ENCODE assay signal across 15 cellular contexts in genomic region chr5:121691478-121691877, GRCh38.
DNase-seq lines count a peak whose midpoint lies in the region; ATAC-seq and TF ChIP-seq lines count a peak whose summit lies in the region.
"Had no signal": no experiment of that assay in that cellular context is flagged by ENCODE, and none has a peak within 500 bp of the region (broad histone marks: within the 10 kb centered on the region; RNA-seq: fewer than 3 reads in every experiment).

No MANE protein-coding gene starts in this region.

- no peaks in the 10 kb centered on the region for H3K36me3 Mint-ChIP-seq in GM23338 (ENCODE audit: low read depth)
- H3K36me3 Mint-ChIP-seq in naive thymus-derived CD4-positive, alpha-beta T cell: no peaks in the 10 kb centered on the region

- H3K27ac Mint-ChIP-seq in GM23338: no peak overlapping the region; the same call in 1 of the 2 replicates
- no peak overlapping the region for H3K27ac Mint-ChIP-seq in naive thymus-derived CD4-positive, alpha-beta T cell
- H3K27ac Mint-ChIP-seq: activated naive CD8-positive, alpha-beta T cell treated with anti-CD3 and anti-CD28 coated beads, Interleukin-2, amount 50 U/mL, for 24 hours; B cell; IgD-negative memory B cell had no signal

- H3K4me2 ChIP-seq in GM23338: no peak overlapping the region

- H3F3A ChIP-seq in GM23338 (replicated peaks; ENCODE audit: low read depth): no peaks in the 10 kb centered on the region

- H3K79me2 ChIP-seq in GM23338 (replicated peaks; ENCODE audit: insufficient read depth): no peaks in the 10 kb centered on the region

- peak; percentile 38 for DNase-seq in GM23338 (ENCODE audit: low spot score)
- peak; percentile 33 for DNase-seq in OCI-M2 (lab: John Stamatoyannopoulos, UW; ENCODE audit: unreplicated experiment)
- peak; percentile 6 for DNase-seq in fibroblast of gingiva (ENCODE audit: low read depth)
- no peak for DNase-seq in naive thymus-derived CD4-positive, alpha-beta T cell
- DNase-seq in NCI-H1092 (lab: John Stamatoyannopoulos, UW): no peak
- DNase-seq in hippocampal formation (lab: John Stamatoyannopoulos, UW): no peak
- DNase-seq in NCI-H1417 treated with DMSO at 0.1 percent for 48 hours (lab: John Stamatoyannopoulos, UW): no peak
- DNase-seq: activated CD4-positive, alpha-beta T cell treated with anti-CD3 and anti-CD28 coated beads for 1 hour; activated naive CD8-positive, alpha-beta T cell treated with anti-CD3 and anti-CD28 coated beads, Interleukin-2, amount 50 U/mL, for 24 hours; cortex of kidney; NCI-H1930; stimulated activated CD4-positive, alpha-beta T cell treated with anti-CD3 and anti-CD28 coated beads, Interleukin-2, amount 100 ng/mL, for 24 hours had no signal

- H3K9me2 ChIP-seq in GM23338 (ENCODE audit: insufficient read depth): no peaks in the 10 kb centered on the region

- no peaks in the 10 kb centered on the region for H3K9me3 ChIP-seq in naive thymus-derived CD4-positive, alpha-beta T cell (ENCODE audit: control insufficient read depth in 2 of 3, low read length in 3 of 3)

- no peaks in the 10 kb centered on the region for H3K27me3 Mint-ChIP-seq in GM23338 (ENCODE audit: insufficient read depth, low read depth, poor library complexity)
- no peaks in the 10 kb centered on the region for H3K27me3 Mint-ChIP-seq in naive thymus-derived CD4-positive, alpha-beta T cell
- H3K27me3 Mint-ChIP-seq: activated naive CD8-positive, alpha-beta T cell treated with anti-CD3 and anti-CD28 coated beads, Interleukin-2, amount 50 U/mL, for 24 hours; B cell; IgD-negative memory B cell had no signal

- H3K9me3 Mint-ChIP-seq in GM23338: no peaks in the 10 kb centered on the region
- H3K9me3 Mint-ChIP-seq in naive thymus-derived CD4-positive, alpha-beta T cell: peaks cover 0 to 17% (median 2%) of the 10 kb centered on the region in 11 donors

- H3K27me3 ChIP-seq in GM23338 (ENCODE audit: insufficient read depth): no peaks in the 10 kb centered on the region
- no peaks in the 10 kb centered on the region for H3K27me3 ChIP-seq in naive thymus-derived CD4-positive, alpha-beta T cell (ENCODE audit: control insufficient read depth in 2 of 2, insufficient read depth in 2 of 2, low read length in 2 of 2)

- H3K4me3 Mint-ChIP-seq in GM23338: no peak overlapping the region
- H3K4me3 Mint-ChIP-seq in naive thymus-derived CD4-positive, alpha-beta T cell: no peak overlapping the region
- H3K4me3 Mint-ChIP-seq: activated naive CD8-positive, alpha-beta T cell treated with anti-CD3 and anti-CD28 coated beads, Interleukin-2, amount 50 U/mL, for 24 hours; B cell; IgD-negative memory B cell had no signal

- no peak overlapping the region for H3K4me3 ChIP-seq in GM23338
- no peak overlapping the region for H3K4me3 ChIP-seq in naive thymus-derived CD4-positive, alpha-beta T cell (ENCODE audit: low read length)

- 0 out of 2 replicates have a peak, but pooled peaks cover 2% of the 10 kb centered on the region for H3K36me3 ChIP-seq in GM23338 (ENCODE audit: insufficient read depth)
- H3K36me3 ChIP-seq in naive thymus-derived CD4-positive, alpha-beta T cell (ENCODE audit: control insufficient read depth in 2 of 3, insufficient read depth in 3 of 3, low read length in 3 of 3): no peaks in the 10 kb centered on the region

- ATAC-seq in GM23338 (peak; percentile 55), GM19395 (IDR thresholded peaks at IDR 0.05; ENCODE audit: unreplicated experiment) (no peak)
- ATAC-seq in naive thymus-derived CD4-positive, alpha-beta T cell: peak; percentile 20
- ATAC-seq: activated naive CD8-positive, alpha-beta T cell treated with anti-CD3 and anti-CD28 coated beads, Interleukin-2, amount 50 U/mL, for 24 hours had no signal

- H3K4me1 ChIP-seq in GM23338 (ENCODE audit: insufficient read depth): peaks cover 18% of the 10 kb centered on the region
- H3K4me1 ChIP-seq in naive thymus-derived CD4-positive, alpha-beta T cell (ENCODE audit: control insufficient read depth in 2 of 2, insufficient read depth in 2 of 2, low read length in 2 of 2): no peaks in the 10 kb centered on the region

- POLR2A ChIA-PET in naive thymus-derived CD4-positive, alpha-beta T cell (lab: Charles Lee): no interaction called here

- intact Hi-C loops in naive thymus-derived CD4-positive, alpha-beta T cell (cut with micrococcal nuclease): no loop called here

- H2AFZ ChIP-seq in GM23338: peak overlapping the region; percentile 20; the same call in 1 of the 2 replicates

- peaks cover 28% of the 10 kb centered on the region for H3K4me1 Mint-ChIP-seq in GM23338
- peaks cover 0 to 4% (median 0%) of the 10 kb centered on the region in 7 donors for H3K4me1 Mint-ChIP-seq in naive thymus-derived CD4-positive, alpha-beta T cell
- H3K4me1 Mint-ChIP-seq: activated naive CD8-positive, alpha-beta T cell treated with anti-CD3 and anti-CD28 coated beads, Interleukin-2, amount 50 U/mL, for 24 hours; B cell; IgD-negative memory B cell had no signal

- H3K27ac ChIP-seq in GM23338 (ENCODE audit: low read depth): no peak overlapping the region
- no peak overlapping the region for H3K27ac ChIP-seq in naive thymus-derived CD4-positive, alpha-beta T cell (ENCODE audit: low read depth, low read length)

- no peaks in the 10 kb centered on the region for H4K20me1 ChIP-seq in GM23338 (replicated peaks; ENCODE audit: insufficient read depth)

- CTCF ChIA-PET in naive thymus-derived CD4-positive, alpha-beta T cell (lab: Charles Lee): no interaction called here

- no peak for TF ChIP-seq CTCF in GM23338 (conservative IDR thresholded peaks at IDR 0.05; ENCODE audit: low read depth in 2 of 2)

TF ChIP-seq in GM23338, 12 proteins besides CTCF, POLR2A, EP300 and RAD21:
- TF ChIP-seq JUNB (IDR thresholded peaks at IDR 0.05; ENCODE audit: unreplicated experiment): no peak

Comparison
In these comparisons a context has a peak if more than half of its experiments do, and no peak if none do; other contexts are left out.
1. DNase-seq: peak in GM23338 (single experiment), OCI-M2 (single experiment) and fibroblast of gingiva (single experiment); none in naive thymus-derived CD4-positive, alpha-beta T cell (0 of 9), NCI-H1092 (single experiment), hippocampal formation (0 of 2) and NCI-H1417 treated with DMSO at 0.1 percent for 48 hours (single experiment).